8 cellular contexts compared by ENCODE assay signal in the genomic region with DNA sequence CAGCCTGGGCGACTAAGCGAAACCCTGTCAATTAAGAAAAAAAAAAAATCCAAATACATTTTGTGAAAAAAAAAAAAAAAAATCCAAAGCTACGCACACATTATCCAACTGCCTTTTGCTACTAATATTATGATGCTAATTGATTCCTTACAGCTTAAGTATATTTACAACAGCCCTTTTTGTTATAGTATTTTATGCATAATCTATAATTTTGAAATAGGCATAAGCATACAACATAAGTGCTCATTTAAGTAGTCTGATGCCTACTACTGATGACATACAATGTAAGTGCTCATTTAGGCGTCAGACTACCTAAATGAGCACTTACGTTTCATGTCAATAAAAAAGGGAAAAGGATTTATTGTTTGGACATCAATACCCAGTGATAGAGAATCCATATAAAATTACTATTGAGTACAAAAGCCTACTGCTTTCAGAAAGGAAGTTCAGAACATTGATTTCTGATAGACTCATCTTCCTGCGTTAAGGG. TPM values are rescaled to one million over a fixed set of nuclear protein-coding genes. Genes with fewer than 3 reads are reported as not detected.
DNase-seq lines count a peak whose midpoint lies in the region; ATAC-seq, FAIRE-seq and TF ChIP-seq lines count a peak whose summit lies in the region.

No MANE protein-coding gene starts in this region.

- FAIRE-seq in HTR-8/SVneo (lab: Jason Lieb, UNC) = no peak

- intact Hi-C loops in prostate gland (cut with DNase I) = no loop called here

- H3K9ac ChIP-seq in DND-41 (ENCODE audit: low read depth, low read length) = peak overlapping the region; percentile 92

- no peak for DNase-seq in DND-41
- no peak for DNase-seq in Peyer's patch
- DNase-seq in prostate gland (ENCODE audit: low spot score) = no peak
- no peak for DNase-seq in H4 (ENCODE audit: low spot score)
- DNase-seq in HTR-8/SVneo (ENCODE audit: insufficient read length, low spot score) = no peak

- H3K4me3 ChIP-seq in DND-41 (ENCODE audit: low read depth in 1 of 2, low read length in 2 of 2) = peak overlapping the region in 1 of 2 experiments; percentile 74; a peak in 3 of 4 replicates
- H3K4me3 ChIP-seq in Peyer's patch = peak overlapping the region; percentile 90 to 95 (median 94)
- peak overlapping the region; percentile 73 to 100 for H3K4me3 ChIP-seq in esophagus (ENCODE audit: low read depth in 1 of 2, low read length in 2 of 2)
- peak overlapping the region in 1 of 2 donors; percentile 99 for H3K4me3 ChIP-seq in prostate gland

- H3K4me2 ChIP-seq in DND-41 (ENCODE audit: insufficient read depth, low read length) = peak overlapping the region; percentile 75

- H3K36me3 ChIP-seq in DND-41 (ENCODE audit: insufficient read depth, low read length) (peaks cover 16% of the 10 kb centered on the region), Peyer's patch (no peaks in the 10 kb centered on the region), esophagus (ENCODE audit: control insufficient read depth in 2 of 2, insufficient read depth in 2 of 2, low read length in 1 of 2) (no peaks in the 10 kb centered on the region), prostate gland (no peaks in the 10 kb centered on the region)

- TF ChIP-seq POLR2A in Peyer's patch (IDR thresholded peaks at IDR 0.05) (no peak), prostate gland (IDR thresholded peaks at IDR 0.05) (no peak)

- ATAC-seq in DND-41 (ENCODE audit: insufficient read depth, low read depth) (no peak), HG02884 (IDR thresholded peaks at IDR 0.05; ENCODE audit: unreplicated experiment) (no peak), HG02759 (IDR thresholded peaks at IDR 0.05; ENCODE audit: unreplicated experiment) (no peak)

- no peaks in the 10 kb centered on the region for H3K27me3 ChIP-seq in DND-41 (ENCODE audit: insufficient read depth, low read length, poor library complexity)
- no peaks in the 10 kb centered on the region for H3K27me3 ChIP-seq in Peyer's patch
- no peaks in the 10 kb centered on the region for H3K27me3 ChIP-seq in esophagus (ENCODE audit: control insufficient read depth in 1 of 2, insufficient read depth in 2 of 2, low read length in 2 of 2)
- no peaks in the 10 kb centered on the region for H3K27me3 ChIP-seq in prostate gland (replicated peaks; ENCODE audit: insufficient read depth)

- H3K9me3 ChIP-seq in DND-41 (ENCODE audit: insufficient read depth, low read length, severe bottlenecking) (no peaks in the 10 kb centered on the region), Peyer's patch (no peaks in the 10 kb centered on the region), esophagus (ENCODE audit: control insufficient read depth in 2 of 2, insufficient read depth in 1 of 2, low read depth in 1 of 2, low read length in 1 of 2) (no peaks in the 10 kb centered on the region), prostate gland (no peaks in the 10 kb centered on the region)

- WGBS in esophagus, 2 donors = 85 to 88% methylated on average over 6 of the region's 6 CpGs
- WGBS in prostate gland = 88% methylated on average over 6 of the region's 6 CpGs

- peaks cover 31% of the 10 kb centered on the region for H4K20me1 ChIP-seq in DND-41 (ENCODE audit: insufficient read depth, low read length)

- H3K79me2 ChIP-seq in DND-41 (ENCODE audit: insufficient read depth, low read length) = peaks cover 45% of the 10 kb centered on the region

- H3K4me1 ChIP-seq in DND-41 (ENCODE audit: insufficient read depth, low read length) (peaks cover 75% of the 10 kb centered on the region), Peyer's patch (peaks cover 0 to 39% (median 4%) of the 10 kb centered on the region in 4 donors), esophagus (ENCODE audit: control insufficient read depth in 2 of 2, insufficient read depth in 2 of 2, low read length in 1 of 2) (peaks cover 0 to 10% of the 10 kb centered on the region in 2 donors), prostate gland (replicated peaks) (peaks cover 10% of the 10 kb centered on the region)

- TF ChIP-seq CTCF in DND-41 (IDR thresholded peaks at IDR 0.05; ENCODE audit: borderline replicate concordance, extremely low read depth, low read length, poor library complexity, severe bottlenecking) = no peak
- TF ChIP-seq CTCF in Peyer's patch (IDR thresholded peaks at IDR 0.05) = no peak
- TF ChIP-seq CTCF in prostate gland (IDR thresholded peaks at IDR 0.05) = no peak

- peak overlapping the region; percentile 77; the same call in 1 of the 2 replicates for H2AFZ ChIP-seq in DND-41 (ENCODE audit: low read depth, low read length)

- H3K27ac ChIP-seq in DND-41 (ENCODE audit: low read length) = peak overlapping the region; percentile 85
- peak overlapping the region; percentile 92 to 97 (median 92) for H3K27ac ChIP-seq in Peyer's patch
- peak overlapping the region; percentile 93 to 94 for H3K27ac ChIP-seq in esophagus (ENCODE audit: low read depth in 2 of 2, low read length in 1 of 2)
- H3K27ac ChIP-seq in prostate gland = peak overlapping the region; percentile 87 to 91

RNA-seq across cellular contexts. Expression of a gene that starts 0.8 kb away (rescaled TPM):
- 10 to 100 TPM; 61.1 to 86.2 (median 70.5) TPM for total RNA-seq in Peyer's patch
- polyA plus RNA-seq in esophagus = 10 to 100 TPM; 31.7 to 50.4 TPM
- total RNA-seq in prostate gland = 10 to 100 TPM; 57.2 to 75.4 TPM
- 8.4 and 9.0 TPM in 2 replicates for total RNA-seq in H4 (2014; rRNA removed; shearing (Covaris generic))

RNA-seq across cellular contexts. Expression of a gene that starts 56.6 kb away (rescaled TPM):
- total RNA-seq in Peyer's patch = 10 to 100 TPM; 46.4 to 82.9 (median 48.1) TPM
- 10 to 100 TPM; 14.7 to 25.4 TPM for polyA plus RNA-seq in esophagus
- total RNA-seq in prostate gland = 10 to 100 TPM; 41.0 to 41.4 TPM
- 58.2 and 69.8 TPM in 2 replicates for total RNA-seq in H4 (2014; rRNA removed; shearing (Covaris generic))
